In the genomic region with DNA sequence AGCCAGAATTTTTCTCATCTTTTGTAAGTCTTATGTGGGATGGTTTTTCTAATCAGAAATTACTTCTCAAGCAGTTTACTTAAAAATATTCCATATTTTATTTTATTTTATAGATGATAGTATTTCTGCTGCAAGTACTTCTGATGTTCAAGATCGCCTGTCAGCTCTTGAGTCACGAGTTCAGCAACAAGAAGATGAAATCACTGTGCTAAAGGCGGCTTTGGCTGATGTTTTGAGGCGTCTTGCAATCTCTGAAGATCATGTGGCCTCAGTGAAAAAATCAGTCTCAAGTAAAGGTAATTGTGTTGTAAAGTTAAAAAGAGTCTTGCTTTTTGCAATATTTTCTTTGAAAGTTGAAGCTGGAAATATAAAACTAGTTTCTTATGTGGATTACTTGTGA, we compare ENCODE assay signal across 21 cellular contexts.
DNase-seq lines count a peak whose midpoint lies in the region; ATAC-seq and TF ChIP-seq lines count a peak whose summit lies in the region.
"Had no signal": no experiment of that assay in that cellular context is flagged by ENCODE, and none has a peak within 500 bp of the region (broad histone marks: within the 10 kb centered on the region; RNA-seq: fewer than 3 reads in every experiment).

No MANE protein-coding gene starts in this region.

- no peaks in the 10 kb centered on the region for H3K27me3 ChIP-seq in H9 (ENCODE audit: insufficient read depth, low read length)
- H3K27me3 ChIP-seq in MG63 = no peaks in the 10 kb centered on the region
- H3K27me3 ChIP-seq: BE2C; BLaER1 treated with 17β-estradiol and CSF1 and Interleukin-3, amounts not matched to agents 10 nM and 100 nM had no signal

- no peak overlapping the region for H3K27ac ChIP-seq in H9 (ENCODE audit: insufficient read length, low read depth, low read length)
- H3K27ac ChIP-seq: A549; BLaER1 treated with 17β-estradiol and CSF1 and Interleukin-3, amounts not matched to agents 10 nM and 100 nM had no signal

- no peaks in the 10 kb centered on the region for H3K9me3 ChIP-seq in H9 (ENCODE audit: control insufficient read depth, low read depth, low read length)
- H3K9me3 ChIP-seq in MG63 = no peaks in the 10 kb centered on the region
- H3K9me3 ChIP-seq: A549, BE2C had no signal

- H3K23ac ChIP-seq in H9 (ENCODE audit: insufficient read length, low read depth, low read length) = no peak overlapping the region

- no CpG with 5 or more reads among the region's 4 CpGs for WGBS in H9 (ENCODE audit: extremely low coverage, insufficient read length, low lambda C conversion rate)

- peaks cover 2 to 6% of the 10 kb centered on the region in 2 experiments; a peak in 3 of 4 replicates for H3K4me1 Mint-ChIP-seq in H9

- no peak overlapping the region for H3K4ac ChIP-seq in H9 (ENCODE audit: low read depth, low read length)

- no peak overlapping the region for H2AFZ ChIP-seq in H9 (ENCODE audit: low read length)

- H3K4me1 ChIP-seq in H9 (ENCODE audit: insufficient read depth, low read length) = no peaks in the 10 kb centered on the region

- peak overlapping the region in 2 of 3 experiments; percentile 36 to 39; a peak in 1 of 7 replicates for H3K27ac Mint-ChIP-seq in H9

- intact Hi-C loops in sciatic nerve (cut with DNase I) = no loop called here

- H3K23me2 ChIP-seq in H9 (ENCODE audit: insufficient read length, low read depth, low read length, poor library complexity, severe bottlenecking) = no peaks in the 10 kb centered on the region

- H3T11ph ChIP-seq in H9 (ENCODE audit: low read length) = no peak overlapping the region

- no peak overlapping the region for H3K9ac ChIP-seq in H9 (ENCODE audit: extremely low read depth, insufficient read length, low read length)
- H3K9ac ChIP-seq: BLaER1 treated with 17β-estradiol and CSF1 and Interleukin-3, amounts not matched to agents 10 nM and 100 nM had no signal

- H2BK120ac ChIP-seq in H9 (ENCODE audit: low read depth, low read length, poor library complexity, severe bottlenecking) = no peak overlapping the region

- H3K9me3 Mint-ChIP-seq in H9 = no peaks in the 10 kb centered on the region
- H3K9me3 Mint-ChIP-seq: CD14-positive monocyte; CD4-positive, alpha-beta memory T cell had no signal

- peaks cover 7% of the 10 kb centered on the region for H3K79me1 ChIP-seq in H9 (ENCODE audit: insufficient read depth, low read depth, low read length, poor library complexity, severe bottlenecking)

- no peak overlapping the region for H4K8ac ChIP-seq in H9 (replicated peaks; ENCODE audit: insufficient read length, low read depth, low read length)

- no peaks in the 10 kb centered on the region for H3K27me3 Mint-ChIP-seq in H9 (ENCODE audit: low read depth)
- H3K27me3 Mint-ChIP-seq: CD4-positive, alpha-beta memory T cell had no signal

- no peak overlapping the region for H3K4me2 ChIP-seq in H9 (ENCODE audit: insufficient read depth, insufficient read length, low read length)
- H3K4me2 ChIP-seq: A549; BLaER1 treated with 17β-estradiol and CSF1 and Interleukin-3, amounts not matched to agents 10 nM and 100 nM had no signal

- H2BK15ac ChIP-seq in H9 (ENCODE audit: low read depth, low read length) = no peak overlapping the region

- no peak overlapping the region for H2BK20ac ChIP-seq in H9 (ENCODE audit: low read depth, low read length, poor library complexity, severe bottlenecking)

- no peaks in the 10 kb centered on the region; the same call in 1 of the 2 replicates for H3K36me3 ChIP-seq in MG63

- no peak overlapping the region for H2BK12ac ChIP-seq in H9 (ENCODE audit: insufficient read length, low read depth, low read length)

- no peak overlapping the region for H3K56ac ChIP-seq in H9 (ENCODE audit: insufficient read length, low read depth, low read length)

- H3K18ac ChIP-seq in H9 (ENCODE audit: insufficient read length, low read depth, low read length) = no peak overlapping the region

- H3K4me3 Mint-ChIP-seq in H9 = no peak overlapping the region
- H3K4me3 Mint-ChIP-seq: CD14-positive monocyte had no signal

- TF ChIP-seq CTCF in H9 (conservative IDR thresholded peaks at IDR 0.05) = no peak
- no peak for TF ChIP-seq CTCF in fibroblast of mammary gland (conservative IDR thresholded peaks at IDR 0.05; ENCODE audit: control insufficient read depth, insufficient read depth, low read depth, low read length)

- H2BK5ac ChIP-seq in H9 (ENCODE audit: insufficient read length, low read length) = no peak overlapping the region

- no peak overlapping the region for H4K5ac ChIP-seq in H9 (ENCODE audit: insufficient read length, low read depth, low read length)

- H3K14ac ChIP-seq in H9 (ENCODE audit: insufficient read depth, low read length) = no peak overlapping the region

- peak; percentile 63 for ATAC-seq in sciatic nerve
- ATAC-seq: A549, HCT116 had no signal

- H4K91ac ChIP-seq in H9 (ENCODE audit: insufficient read length, low read depth, low read length) = no peak overlapping the region

- DNase-seq in H9 (no peak), fibroblast of mammary gland (ENCODE audit: low read depth) (peak; percentile 45), sciatic nerve (ENCODE audit: low spot score) (no peak), MG63 (no peak), NCI-H187 (lab: John Stamatoyannopoulos, UW) (no peak), GM19238 (ENCODE audit: insufficient read length, low spot score) (no peak)
- DNase-seq: 8988T; ACHN; AML-193; BE2C; Calu3; CD4-positive, alpha-beta memory T cell; COR-L47; DMS53; DMS79 treated with DMSO at 0.1 percent for 48 hours; GF-D8; GOT3 had no signal

- no peak overlapping the region for H2AK5ac ChIP-seq in H9 (ENCODE audit: insufficient read length, low read length)

- H4K20me1 ChIP-seq in H9 (ENCODE audit: control insufficient read depth, insufficient read depth, insufficient read length) = no peaks in the 10 kb centered on the region

- no peaks in the 10 kb centered on the region; the same call in 1 of the 2 replicates for H3K79me2 ChIP-seq in H9 (ENCODE audit: insufficient read depth, low read length)

- no peak overlapping the region for H3K4me3 ChIP-seq in fibroblast of mammary gland (ENCODE audit: control insufficient read depth, low read depth, low read length)
- no peak overlapping the region for H3K4me3 ChIP-seq in MG63
- H3K4me3 ChIP-seq: A549; BLaER1 treated with 17β-estradiol and CSF1 and Interleukin-3, amounts not matched to agents 10 nM and 100 nM had no signal

- H3K36me3 Mint-ChIP-seq in H9 (ENCODE audit: insufficient read depth in 1 of 3, low read depth in 3 of 3) = peaks cover 0 to 13% (median 12%) of the 10 kb centered on the region in 3 experiments; a peak in 5 of 7 replicates
